In genomic region chr6:149961728-149962425, GRCh38 we compare ENCODE assay signal across 9 cellular contexts. TPM values are rescaled to one million over a fixed set of nuclear protein-coding genes. Genes with fewer than 3 reads are reported as not detected.
DNase-seq lines count a peak whose midpoint lies in the region; ATAC-seq and TF ChIP-seq lines count a peak whose summit lies in the region.
"Had no signal": no experiment of that assay in that cellular context is flagged by ENCODE, and none has a peak within 500 bp of the region (broad histone marks: within the 10 kb centered on the region; RNA-seq: fewer than 3 reads in every experiment).

No MANE protein-coding gene starts in this region.

- peaks cover 25% of the 10 kb centered on the region for H3K4me1 ChIP-seq in CD8-positive, alpha-beta T cell (ENCODE audit: insufficient read depth, low read length)
- H3K4me1 ChIP-seq in transverse colon: peaks cover 11 to 24% (median 23%) of the 10 kb centered on the region in 4 donors

- no peak overlapping the region for H3K27ac ChIP-seq in CD8-positive, alpha-beta T cell (ENCODE audit: low read depth, low read length)
- H3K27ac ChIP-seq in transverse colon: no peak overlapping the region

- peaks cover 44% of the 10 kb centered on the region for H3K27me3 ChIP-seq in CD8-positive, alpha-beta T cell (ENCODE audit: insufficient read depth, low read length)
- H3K27me3 ChIP-seq in transverse colon: peaks cover 95% of the 10 kb centered on the region

- ATAC-seq in CD8-positive, alpha-beta T cell: peak; percentile 55
- no peak for ATAC-seq in esophagus mucosa
- ATAC-seq in stimulated activated effector memory CD8-positive, alpha-beta T cell treated with anti-CD3 and anti-CD28 coated beads, Interleukin-12 subunit alpha, Interleukin-12 subunit beta, amount 100 ng/mL, for 72 hours: no peak

- TF ChIP-seq EP300 in transverse colon (IDR thresholded peaks at IDR 0.05; ENCODE audit: low read depth): no peak

- POLR2A ChIA-PET in CD8-positive, alpha-beta T cell (lab: Charles Lee): no interaction called here

- no peak overlapping the region for H3K4me3 Mint-ChIP-seq in CD8-positive, alpha-beta T cell
- H3K4me3 Mint-ChIP-seq in stimulated activated effector memory CD8-positive, alpha-beta T cell treated with anti-CD3 and anti-CD28 coated beads, Interleukin-12 subunit alpha, Interleukin-12 subunit beta, amount 100 ng/mL, for 72 hours: no peak overlapping the region

- TF ChIP-seq CTCF in CD8-positive, alpha-beta T cell (IDR thresholded peaks at IDR 0.05): peak; percentile 49
- no peak for TF ChIP-seq CTCF in transverse colon (IDR thresholded peaks at IDR 0.05)

- no peaks in the 10 kb centered on the region for H3K36me3 Mint-ChIP-seq in CD8-positive, alpha-beta T cell
- peaks cover 28% of the 10 kb centered on the region for H3K36me3 Mint-ChIP-seq in stimulated activated effector memory CD8-positive, alpha-beta T cell treated with anti-CD3 and anti-CD28 coated beads, Interleukin-12 subunit alpha, Interleukin-12 subunit beta, amount 100 ng/mL, for 72 hours

- no peaks in the 10 kb centered on the region for H3K9me3 ChIP-seq in CD8-positive, alpha-beta T cell (ENCODE audit: low read length)
- H3K9me3 ChIP-seq in transverse colon: no peaks in the 10 kb centered on the region

- H3K4me3 ChIP-seq in CD8-positive, alpha-beta T cell (ENCODE audit: low read depth, low read length): no peak overlapping the region
- H3K4me3 ChIP-seq in transverse colon: no peak overlapping the region

- CTCF ChIA-PET in CD8-positive, alpha-beta T cell (lab: Charles Lee): interaction anchor here (1.3 to 3.4 kb wide), 4 partner anchors 14 to 46 kb away, joined by 3 to 15 read pairs (median 4); no protein-coding TSS in a partner anchor

- intact Hi-C loops in CD8-positive, alpha-beta T cell (cut with DNase I, micrococcal nuclease): loop anchor here in 1 of 2 experiments (1.0 to 2.0 kb wide), 2 partner anchors 23 to 43 kb away; no protein-coding TSS in a partner anchor
- intact Hi-C loops in transverse colon (cut with DNase I; ENCODE audit: low total_unique reads): no loop called here

- peak in 3 of 7 experiments; percentile 42 to 62 (median 52) for DNase-seq in CD8-positive, alpha-beta T cell
- DNase-seq in HT-29 (ENCODE audit: low spot score) (peak; percentile 40), iPS-NIHi7 (ENCODE audit: extremely low spot score) (peak; percentile 35), transverse colon (no peak), DMS79 treated with DMSO at 0.1 percent for 48 hours (lab: John Stamatoyannopoulos, UW) (no peak)
- DNase-seq in activated CD4-positive, alpha-beta T cell treated with anti-CD3 and anti-CD28 coated beads for 4 hours: peak; percentile 37 to 54
- DNase-seq in stimulated activated effector memory CD8-positive, alpha-beta T cell treated with anti-CD3 and anti-CD28 coated beads, Interleukin-12 subunit alpha, Interleukin-12 subunit beta, amount 100 ng/mL, for 72 hours (ENCODE audit: low spot score in 2 of 2): no peak
- DNase-seq: glutamatergic neuron had no signal

- 60 to 100% methylated on average over 1 to 6 of the region's 6 CpGs for WGBS in transverse colon (ENCODE audit: low coverage in 1 of 2), 2 donors

- no peak for TF ChIP-seq POLR2A in transverse colon (IDR thresholded peaks at IDR 0.05)

- H3K4me1 Mint-ChIP-seq in CD8-positive, alpha-beta T cell (ENCODE audit: low read depth): peaks cover 25% of the 10 kb centered on the region
- peaks cover 35% of the 10 kb centered on the region for H3K4me1 Mint-ChIP-seq in stimulated activated effector memory CD8-positive, alpha-beta T cell treated with anti-CD3 and anti-CD28 coated beads, Interleukin-12 subunit alpha, Interleukin-12 subunit beta, amount 100 ng/mL, for 72 hours

- no peak overlapping the region for H3K27ac Mint-ChIP-seq in CD8-positive, alpha-beta T cell
- H3K27ac Mint-ChIP-seq in stimulated activated effector memory CD8-positive, alpha-beta T cell treated with anti-CD3 and anti-CD28 coated beads, Interleukin-12 subunit alpha, Interleukin-12 subunit beta, amount 100 ng/mL, for 72 hours: no peak overlapping the region

- H3K36me3 ChIP-seq in CD8-positive, alpha-beta T cell (ENCODE audit: insufficient read depth, low read length): no peaks in the 10 kb centered on the region
- H3K36me3 ChIP-seq in transverse colon: no peaks in the 10 kb centered on the region

- peaks cover 74% of the 10 kb centered on the region for H3K27me3 Mint-ChIP-seq in CD8-positive, alpha-beta T cell (ENCODE audit: low read depth)

- in situ Hi-C loops in transverse colon (cut with MboI; ENCODE audit: low pct_ligation_motif_present in 1 of 4, low pct_unique_long_range_greater_than_20kb in 1 of 4, low sequenced_read_pairs in 3 of 4): no loop called here

- H3K9me3 Mint-ChIP-seq in CD8-positive, alpha-beta T cell: no peaks in the 10 kb centered on the region
- H3K9me3 Mint-ChIP-seq in stimulated activated effector memory CD8-positive, alpha-beta T cell treated with anti-CD3 and anti-CD28 coated beads, Interleukin-12 subunit alpha, Interleukin-12 subunit beta, amount 100 ng/mL, for 72 hours: no peaks in the 10 kb centered on the region

RNA-seq across cellular contexts. Expression of gene ULBP1, which starts 1.9 kb away (rescaled TPM):
- total RNA-seq in CD8-positive, alpha-beta T cell: under 1 TPM; 0.28 to 0.41 TPM
- total RNA-seq in HT-29 (2014; rRNA removed; shearing (Covaris generic)): 0.13 TPM in 1 of 2 replicates, not detected in the other
- not detected for total RNA-seq in transverse colon
- 1.2 TPM for total RNA-seq in esophagus mucosa

RNA-seq across cellular contexts. Expression of gene ULBP2, which starts 20.1 kb away (rescaled TPM):
- total RNA-seq in CD8-positive, alpha-beta T cell: 1 to 10 TPM; 7.2 to 9.7 TPM
- total RNA-seq in HT-29 (2014; rRNA removed; shearing (Covaris generic)): 3.2 and 5.3 TPM in 2 replicates
- total RNA-seq in transverse colon (not detected), esophagus mucosa (5.2 TPM)

RNA-seq across cellular contexts. Expression of gene RAET1G, which starts 39.0 kb away (rescaled TPM):
- total RNA-seq in CD8-positive, alpha-beta T cell: not detected
- total RNA-seq in HT-29 (2014; rRNA removed; shearing (Covaris generic)): 0.51 TPM in 1 of 2 replicates, not detected in the other
- total RNA-seq in transverse colon: not detected
- 24.7 TPM for total RNA-seq in esophagus mucosa

Comparison
In these comparisons a context has a peak if more than half of its experiments do, and no peak if none do; other contexts are left out.
1. DNase-seq: peak in HT-29 (single experiment), activated CD4-positive, alpha-beta T cell treated with anti-CD3 and anti-CD28 coated beads for 4 hours (2 of 2) and iPS-NIHi7 (single experiment); none in transverse colon (single experiment), stimulated activated effector memory CD8-positive, alpha-beta T cell treated with anti-CD3 and anti-CD28 coated beads, Interleukin-12 subunit alpha, Interleukin-12 subunit beta, amount 100 ng/mL, for 72 hours (0 of 2) and DMS79 treated with DMSO at 0.1 percent for 48 hours (single experiment).
2. RNA of gene RAET1G, which starts 39.0 kb away (total RNA-seq): 24.7 TPM in esophagus mucosa (single experiment); 0.51 TPM in HT-29, not detected in CD8-positive, alpha-beta T cell and not detected in transverse colon; every median in the first group is over 10 times any median in the second.